ENCODE assay signal across 8 cellular contexts in the genomic region with DNA sequence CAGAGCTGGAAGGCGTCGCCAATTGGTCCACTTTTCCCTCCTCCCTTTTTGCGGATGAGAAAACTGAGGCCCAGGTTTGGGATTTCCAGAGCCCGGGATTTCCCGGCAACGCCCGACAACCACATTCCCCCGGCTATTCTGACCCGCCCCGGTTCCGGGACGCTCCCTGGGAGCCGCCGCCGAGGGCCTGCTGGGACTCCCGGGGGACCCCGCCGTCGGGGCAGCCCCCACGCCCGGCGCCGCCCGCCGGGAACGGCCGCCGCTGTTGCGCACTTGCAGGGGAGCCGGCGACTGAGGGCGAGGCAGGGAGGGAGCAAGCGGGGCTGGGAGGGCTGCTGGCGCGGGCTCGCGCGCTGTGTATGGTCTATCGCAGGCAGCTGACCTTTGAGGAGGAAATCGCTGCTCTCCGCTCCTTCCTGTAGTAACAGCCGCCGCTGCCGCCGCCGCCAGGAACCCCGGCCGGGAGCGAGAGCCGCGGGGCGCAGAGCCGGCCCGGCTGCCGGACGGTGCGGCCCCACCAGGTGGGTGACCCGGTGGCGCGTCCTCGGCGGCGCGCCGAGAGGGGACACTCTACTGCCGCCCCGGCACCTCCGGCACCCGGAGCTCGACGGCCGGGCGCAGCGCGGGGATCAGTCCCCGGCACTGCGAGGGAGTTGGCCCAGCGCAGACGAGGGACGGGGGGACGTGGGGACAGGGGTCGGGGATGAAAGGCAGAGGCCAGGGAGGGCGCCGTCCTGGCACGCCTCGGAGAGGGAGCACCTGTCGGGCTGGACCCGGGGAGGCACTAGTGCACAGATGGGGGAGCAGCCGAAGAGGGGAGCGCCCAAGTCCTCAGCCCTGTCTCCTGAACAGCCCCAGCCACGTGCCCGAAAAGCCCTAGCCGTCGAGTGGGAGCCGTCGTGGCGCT. TPM values are rescaled to one million over a fixed set of nuclear protein-coding genes. Genes with fewer than 3 reads are reported as not detected.
DNase-seq lines count a peak whose midpoint lies in the region; ATAC-seq and TF ChIP-seq lines count a peak whose summit lies in the region.

A gene (plus strand): TSS at position 421 of the 907 bp plus-strand sequence. CDS start 914 bp downstream, outside the sequence.

- H3K79me2 ChIP-seq in parathyroid adenoma: no peaks in the 10 kb centered on the region

- peak; percentile 58 to 78 for TF ChIP-seq POLR2A in tibial nerve (IDR thresholded peaks at IDR 0.05)

- TF ChIP-seq CTCF in cardiac muscle cell (IDR thresholded peaks at IDR 0.05; ENCODE audit: low read depth, low read length) (no peak), parathyroid adenoma (IDR thresholded peaks at IDR 0.05) (no peak), tibial nerve (IDR thresholded peaks at IDR 0.05) (peak in 2 of 5 experiments; percentile 18 to 29)

- H3K27me3 ChIP-seq in adipocyte (replicated peaks; ENCODE audit: control insufficient read depth, insufficient read depth, low read length): no peaks in the 10 kb centered on the region
- H3K27me3 ChIP-seq in cardiac muscle cell: peaks cover 31% of the 10 kb centered on the region
- H3K27me3 ChIP-seq in parathyroid adenoma (ENCODE audit: control insufficient read depth, insufficient read depth, low read length): no peaks in the 10 kb centered on the region
- H3K27me3 ChIP-seq in tibial nerve: no peaks in the 10 kb centered on the region

- peaks cover 44% of the 10 kb centered on the region for H3K4me1 ChIP-seq in adipocyte (ENCODE audit: control insufficient read depth, insufficient read depth, low read length)
- no peaks in the 10 kb centered on the region for H3K4me1 ChIP-seq in cardiac muscle cell (ENCODE audit: low read depth)
- peaks cover 4% of the 10 kb centered on the region for H3K4me1 ChIP-seq in parathyroid adenoma
- H3K4me1 ChIP-seq in tibial nerve: peaks cover 0 to 71% (median 18%) of the 10 kb centered on the region in 4 donors

- H3K9ac ChIP-seq in adipocyte (ENCODE audit: low read length) (peak within 1 kb of the TSS; percentile 94), parathyroid adenoma (no peak within 1 kb of the TSS)

- DNase-seq in NCI-H1436 (lab: John Stamatoyannopoulos, UW) (peak; percentile 68), NCI-H1436 treated with DMSO at 0.1 percent for 48 hours (lab: John Stamatoyannopoulos, UW) (no peak), SW480 (ENCODE audit: low spot score) (peak; percentile 66), adipocyte (ENCODE audit: low read depth) (peak; percentile 90), cardiac muscle cell (ENCODE audit: low read depth in 1 of 2, low spot score in 1 of 2) (peak; percentile 83 to 93), tibial nerve (ENCODE audit: low spot score in 2 of 2) (peak; percentile 80 to 83)

- peak; percentile 41 for ATAC-seq in HG03439 (IDR thresholded peaks at IDR 0.05; ENCODE audit: unreplicated experiment)

- no peaks in the 10 kb centered on the region for H3K9me3 ChIP-seq in adipocyte (ENCODE audit: control insufficient read depth, low read length)
- no peaks in the 10 kb centered on the region for H3K9me3 ChIP-seq in cardiac muscle cell (ENCODE audit: low read depth)
- H3K9me3 ChIP-seq in parathyroid adenoma (ENCODE audit: control insufficient read depth, low read length): no peaks in the 10 kb centered on the region
- H3K9me3 ChIP-seq in tibial nerve: no peaks in the 10 kb centered on the region

- H2AFZ ChIP-seq in parathyroid adenoma: peak within 1 kb of the TSS; percentile 66

- peak in 1 of 2 donors; percentile 70 for TF ChIP-seq EP300 in tibial nerve (IDR thresholded peaks at IDR 0.05)

- H3K36me3 ChIP-seq in adipocyte (ENCODE audit: control insufficient read depth, insufficient read depth, low read length, severe bottlenecking) (peaks cover 4% of the 10 kb centered on the region), cardiac muscle cell (no peaks in the 10 kb centered on the region), parathyroid adenoma (ENCODE audit: control insufficient read depth, insufficient read depth, low read length) (no peaks in the 10 kb centered on the region), tibial nerve (peaks cover 0 to 32% (median 0%) of the 10 kb centered on the region in 3 donors)

- peak within 1 kb of the TSS; percentile 81 for H3K4me3 ChIP-seq in adipocyte (ENCODE audit: low read length)
- peak within 1 kb of the TSS; percentile 35 for H3K4me3 ChIP-seq in cardiac muscle cell
- peak within 1 kb of the TSS; percentile 56 for H3K4me3 ChIP-seq in parathyroid adenoma (ENCODE audit: low read depth, low read length)
- peak within 1 kb of the TSS; percentile 58 to 74 (median 68) for H3K4me3 ChIP-seq in tibial nerve

- H3K27ac ChIP-seq in cardiac muscle cell (no peak within 1 kb of the TSS), parathyroid adenoma (peak within 1 kb of the TSS; percentile 41), tibial nerve (peak within 1 kb of the TSS; percentile 90 to 97 (median 94))

- 5 to 10% methylated on average over 35 to 46 of the region's 97 CpGs for WGBS in tibial nerve, 2 donors

- H3K4me2 ChIP-seq in parathyroid adenoma (ENCODE audit: low read length): peak within 1 kb of the TSS; percentile 77

RNA-seq across cellular contexts. Expression of the gene that starts here (rescaled TPM):
- total RNA-seq in cardiac muscle cell: 6.8 and 12.2 TPM in 2 replicates
- 8.2 and 9.7 TPM in 2 replicates for polyA plus RNA-seq in cardiac muscle cell
- 100 to 1,000 TPM in 3 of 4 donors, 10 to 100 TPM in 1; 95.2 to 150 (median 127) TPM for total RNA-seq in tibial nerve
